In the genomic region with DNA sequence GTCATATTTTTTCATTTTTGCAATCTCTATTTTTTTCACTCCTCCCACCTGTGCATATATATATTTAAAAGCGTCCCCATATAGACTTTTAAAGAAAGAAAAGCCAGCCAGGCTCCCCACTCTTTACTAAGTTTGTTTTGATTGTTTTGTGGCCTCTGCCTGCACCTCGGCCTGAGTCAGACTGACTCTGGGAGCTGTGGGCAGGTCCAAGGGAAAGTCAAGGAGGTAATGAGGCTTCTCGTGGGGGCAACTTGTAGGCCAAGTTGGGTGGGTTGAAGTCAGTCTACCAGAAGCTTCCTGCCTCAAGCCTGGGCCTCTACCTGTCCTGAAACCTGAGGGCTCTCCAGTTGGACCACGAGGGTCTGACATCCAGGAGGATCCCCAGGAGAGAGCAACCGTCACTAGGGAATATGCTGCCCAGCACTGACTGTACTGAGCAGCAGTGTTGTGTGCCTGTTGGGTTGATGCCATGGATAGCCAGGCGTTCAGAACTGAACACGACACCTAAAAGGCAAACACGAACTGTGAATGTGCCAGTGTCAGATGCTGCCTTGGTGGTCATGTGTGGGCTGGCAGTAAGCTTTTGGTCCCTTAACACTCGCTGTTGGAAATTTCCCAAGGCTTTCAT, we compare ENCODE assay signal across 17 cellular contexts. TPM values are rescaled to one million over a fixed set of nuclear protein-coding genes. Genes with fewer than 3 reads are reported as not detected.
DNase-seq lines count a peak whose midpoint lies in the region; ATAC-seq and TF ChIP-seq lines count a peak whose summit lies in the region.
"Had no signal": no experiment of that assay in that cellular context is flagged by ENCODE, and none has a peak within 500 bp of the region (broad histone marks: within the 10 kb centered on the region; RNA-seq: fewer than 3 reads in every experiment).

No MANE protein-coding gene starts in this region.

- CTCF ChIA-PET in RWPE1 (lab: Yijun Ruan, JAX) = interaction anchor here (0.6 to 0.8 kb wide), 4 partner anchors 8 to 117 kb away, joined by 3 to 4 read pairs (median 4); no protein-coding TSS in a partner anchor

- no peak for TF ChIP-seq CTCF in RWPE1 (conservative IDR thresholded peaks at IDR 0.05; ENCODE audit: low read depth)
- no peak for TF ChIP-seq CTCF in stomach (IDR thresholded peaks at IDR 0.05)

- H3K4me1 ChIP-seq in right cardiac atrium (ENCODE audit: control insufficient read depth, insufficient read depth, low read length) = peaks cover 18% of the 10 kb centered on the region
- peaks cover 47 to 83% (median 64%) of the 10 kb centered on the region in 4 donors for H3K4me1 ChIP-seq in stomach

- no peak for TF ChIP-seq EP300 in stomach (IDR thresholded peaks at IDR 0.05)

- peak overlapping the region; percentile 12 for H3K27ac Mint-ChIP-seq in activated CD4-positive, alpha-beta T cell treated with anti-CD3 and anti-CD28 coated beads, Interleukin-2, amount 10 ng/mL, durations not matched to agents 24 days and 14 days
- no peak overlapping the region for H3K27ac Mint-ChIP-seq in T-helper 17 cell
- H3K27ac Mint-ChIP-seq: activated CD8-positive, alpha-beta T cell treated with anti-CD3 and anti-CD28 coated beads, Interleukin-2, amount 10 ng/mL, durations not matched to agents 7 days and 5 days; activated T-helper 2 cell treated with anti-CD3 and anti-CD28 coated beads, Interferon-gamma antibody, Interleukin-2, Interleukin-4, amounts not matched to agents 10 μg/mL and 5 μg/mL and 100 μg/mL, durations not matched to agents 14 hours and 24 hours and 36 hours had no signal

- H3K27me3 ChIP-seq in right cardiac atrium (ENCODE audit: control insufficient read depth, insufficient read depth) (no peaks in the 10 kb centered on the region), stomach (no peaks in the 10 kb centered on the region)
- H3K27me3 ChIP-seq: tibial artery had no signal

- intact Hi-C loops in activated CD4-positive, alpha-beta T cell treated with anti-CD3 and anti-CD28 coated beads, Interleukin-2, amount 10 ng/mL, durations not matched to agents 24 days and 14 days (cut with micrococcal nuclease) = no loop called here
- intact Hi-C loops in right cardiac atrium (cut with DNase I) = loop anchor here in 2 of 4 donors (5.0 to 10.0 kb wide), 2 partner anchors 59 to 62 kb away; partner anchors contain the start of gene BMAL1 (in 2 of the 2)
- intact Hi-C loops in stomach (cut with DNase I; ENCODE audit: low total_unique reads) = no loop called here

- WGBS in right cardiac atrium = 72% methylated on average over 9 of the region's 9 CpGs
- 43 to 74% (median 57%) methylated on average over 9 of the region's 9 CpGs for WGBS in stomach, 5 donors

- no peak for TF ChIP-seq POLR2A in stomach (IDR thresholded peaks at IDR 0.05)

- DNase-seq in activated CD4-positive, alpha-beta T cell treated with anti-CD3 and anti-CD28 coated beads, Interleukin-2, amount 10 ng/mL, durations not matched to agents 24 days and 14 days = no peak
- no peak for DNase-seq in activated CD4-positive, alpha-beta T cell treated with anti-CD3 and anti-CD28 coated beads, Interleukin-2, amount 50 U/mL, for 1 hour
- DNase-seq in RWPE1 (ENCODE audit: low spot score) = no peak
- DNase-seq in right cardiac atrium = peak in 2 of 3 donors; percentile 35 to 58
- DNase-seq in stomach = peak; percentile 54
- no peak for DNase-seq in HK-2 (ENCODE audit: unreplicated experiment)
- no peak for DNase-seq in T-helper 17 cell
- DNase-seq: activated CD8-positive, alpha-beta T cell treated with anti-CD3 and anti-CD28 coated beads, Interleukin-2, amount 10 ng/mL, durations not matched to agents 7 days and 5 days; amygdala; cortex of kidney; GF-D8; naive thymus-derived CD8-positive, alpha-beta T cell; stimulated activated CD4-positive, alpha-beta T cell treated with anti-CD3 and anti-CD28 coated beads, Interleukin-2, amount 100 ng/mL, for 48 hours; tibial artery had no signal

- no peaks in the 10 kb centered on the region for H3K27me3 Mint-ChIP-seq in activated CD4-positive, alpha-beta T cell treated with anti-CD3 and anti-CD28 coated beads, Interleukin-2, amount 10 ng/mL, durations not matched to agents 24 days and 14 days
- no peaks in the 10 kb centered on the region for H3K27me3 Mint-ChIP-seq in T-helper 17 cell
- H3K27me3 Mint-ChIP-seq: naive thymus-derived CD8-positive, alpha-beta T cell had no signal

- peak; percentile 55 to 67 for ATAC-seq in right cardiac atrium
- ATAC-seq in HG03521 (IDR thresholded peaks at IDR 0.05; ENCODE audit: unreplicated experiment) = no peak
- no peak for ATAC-seq in T-helper 17 cell
- ATAC-seq: activated CD8-positive, alpha-beta T cell treated with anti-CD3 and anti-CD28 coated beads, Interleukin-2, amount 10 ng/mL, durations not matched to agents 7 days and 5 days; naive thymus-derived CD8-positive, alpha-beta T cell had no signal

- no peaks in the 10 kb centered on the region for H3K9me3 ChIP-seq in right cardiac atrium (ENCODE audit: control insufficient read depth, low read length)
- no peaks in the 10 kb centered on the region for H3K9me3 ChIP-seq in stomach
- H3K9me3 ChIP-seq in T-helper 17 cell (ENCODE audit: control insufficient read depth, low read length, poor library complexity, severe bottlenecking) = no peaks in the 10 kb centered on the region
- H3K9me3 ChIP-seq: tibial artery had no signal

- H3K4me3 Mint-ChIP-seq in activated CD4-positive, alpha-beta T cell treated with anti-CD3 and anti-CD28 coated beads, Interleukin-2, amount 10 ng/mL, durations not matched to agents 24 days and 14 days = no peak overlapping the region
- H3K4me3 Mint-ChIP-seq in T-helper 17 cell = no peak overlapping the region
- H3K4me3 Mint-ChIP-seq: activated CD8-positive, alpha-beta T cell treated with anti-CD3 and anti-CD28 coated beads, Interleukin-2, amount 10 ng/mL, durations not matched to agents 7 days and 5 days; naive thymus-derived CD8-positive, alpha-beta T cell had no signal

- no peaks in the 10 kb centered on the region for H3K9me3 Mint-ChIP-seq in activated CD4-positive, alpha-beta T cell treated with anti-CD3 and anti-CD28 coated beads, Interleukin-2, amount 10 ng/mL, durations not matched to agents 24 days and 14 days
- H3K9me3 Mint-ChIP-seq: activated T-helper 2 cell treated with anti-CD3 and anti-CD28 coated beads, Interferon-gamma antibody, Interleukin-2, Interleukin-4, amounts not matched to agents 10 μg/mL and 5 μg/mL and 100 μg/mL, durations not matched to agents 14 hours and 24 hours and 36 hours; naive thymus-derived CD8-positive, alpha-beta T cell had no signal

- H3K36me3 Mint-ChIP-seq in activated CD4-positive, alpha-beta T cell treated with anti-CD3 and anti-CD28 coated beads, Interleukin-2, amount 10 ng/mL, durations not matched to agents 24 days and 14 days (ENCODE audit: low read depth) = peaks cover 5% of the 10 kb centered on the region
- H3K36me3 Mint-ChIP-seq in T-helper 17 cell (ENCODE audit: low read depth) = no peaks in the 10 kb centered on the region

- peak overlapping the region; percentile 53 for H3K27ac ChIP-seq in RWPE1
- H3K27ac ChIP-seq in right cardiac atrium (ENCODE audit: low read length) = no peak overlapping the region
- H3K27ac ChIP-seq in stomach = peak overlapping the region in 1 of 5 donors; percentile 13
- H3K27ac ChIP-seq: SK-N-MC, tibial artery had no signal

- H3K4me3 ChIP-seq in right cardiac atrium (ENCODE audit: low read length) (no peak overlapping the region), stomach (no peak overlapping the region)
- H3K4me3 ChIP-seq: SK-N-MC, tibial artery had no signal

- no peaks in the 10 kb centered on the region for H3K36me3 ChIP-seq in stomach
- H3K36me3 ChIP-seq: tibial artery had no signal

- H3K4me1 Mint-ChIP-seq in activated CD4-positive, alpha-beta T cell treated with anti-CD3 and anti-CD28 coated beads, Interleukin-2, amount 10 ng/mL, durations not matched to agents 24 days and 14 days = peaks cover 59% of the 10 kb centered on the region
- peaks cover 73% of the 10 kb centered on the region for H3K4me1 Mint-ChIP-seq in T-helper 17 cell

- POLR2A ChIA-PET in RWPE1 (lab: Yijun Ruan, JAX; ENCODE audit: low non-redundant PET) = no interaction called here

RNA-seq across cellular contexts. Expression of gene BMAL1, which starts 58.8 kb away (rescaled TPM):
- 22.2 and 22.4 TPM in 2 replicates for total RNA-seq in activated CD4-positive, alpha-beta T cell treated with anti-CD3 and anti-CD28 coated beads, Interleukin-2, amount 10 ng/mL, durations not matched to agents 24 days and 14 days
- total RNA-seq in right cardiac atrium (10 to 100 TPM in 3 of 4 donors, 1 to 10 TPM in 1; 6.5 to 23.4 (median 19.0) TPM), stomach (100 to 1,000 TPM in 1 of 5 donors, 10 to 100 TPM in 3, 1 to 10 TPM in 1; 7.1 to 132 (median 38.0) TPM), T-helper 17 cell (100 to 1,000 TPM; 143 to 144 TPM)
- polyA plus RNA-seq in right cardiac atrium (8.5 TPM), stomach (10 to 100 TPM in 2 of 3 donors, 1 to 10 TPM in 1; 8.4 to 17.1 (median 13.1) TPM)

Comparison
In these comparisons a context has a peak if more than half of its experiments do, and no peak if none do; other contexts are left out.
1. DNase-seq: peak in right cardiac atrium (2 of 3) and stomach (single experiment); none in activated CD4-positive, alpha-beta T cell treated with anti-CD3 and anti-CD28 coated beads, Interleukin-2, amount 10 ng/mL, durations not matched to agents 24 days and 14 days (single experiment), activated CD4-positive, alpha-beta T cell treated with anti-CD3 and anti-CD28 coated beads, Interleukin-2, amount 50 U/mL, for 1 hour (single experiment), RWPE1 (single experiment), HK-2 (single experiment) and T-helper 17 cell (0 of 3).
2. ATAC-seq: peak in right cardiac atrium (2 of 2); none in HG03521 (single experiment) and T-helper 17 cell (single experiment).